ENCODE assay signal across 26 cellular contexts in the genomic region with DNA sequence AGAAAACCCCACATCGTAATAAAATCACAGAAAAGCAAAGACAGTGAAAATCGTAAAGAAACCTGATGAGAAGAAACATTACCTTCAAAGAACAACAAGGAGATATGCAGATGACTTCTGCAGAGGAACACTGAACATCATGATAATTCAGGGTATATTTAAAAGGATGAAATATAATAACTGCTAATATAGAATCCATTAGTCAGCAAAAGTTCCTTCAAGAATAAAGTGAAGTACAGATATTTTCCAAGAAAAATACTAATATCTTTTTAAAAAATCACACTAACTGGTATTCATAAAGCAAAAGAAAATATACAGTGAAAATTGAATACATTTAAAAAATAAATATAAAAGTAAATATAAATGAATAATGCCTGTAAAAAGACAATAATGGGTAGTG.
"Had no signal": no experiment of that assay in that cellular context is flagged by ENCODE, and none has a peak within 500 bp of the region (broad histone marks: within the 10 kb centered on the region; RNA-seq: fewer than 3 reads in every experiment).

No MANE protein-coding gene starts in this region.

- FAIRE-seq: islet of Langerhans had no signal

- H3K4me3 ChIP-seq: left ventricle myocardium inferior, lung, neural progenitor cell, right atrium auricular region, skin epidermis, stomach, testis, thyroid gland, transverse colon, upper lobe of left lung, vagina had no signal

- H3K27ac ChIP-seq: left ventricle myocardium inferior, neural progenitor cell, neutrophil, right atrium auricular region, skin epidermis, stomach, testis, thyroid gland, transverse colon, upper lobe of left lung, vagina had no signal

- H3K4me2 ChIP-seq: neural progenitor cell had no signal

- H3K9me3 ChIP-seq: neutrophil, right atrium auricular region, stomach, testis, thyroid gland, transverse colon, upper lobe of left lung, vagina had no signal

- H3K36me3 ChIP-seq: left ventricle myocardium inferior, neural progenitor cell, neutrophil, right atrium auricular region, stomach, thyroid gland, transverse colon, upper lobe of left lung, vagina had no signal

- H3K27me3 ChIP-seq: neural progenitor cell, neutrophil, right atrium auricular region, stomach, testis, thyroid gland, transverse colon, upper lobe of left lung, vagina had no signal

- H3K4me1 ChIP-seq: left ventricle myocardium inferior, neural progenitor cell, right atrium auricular region, stomach, testis, thyroid gland, transverse colon, upper lobe of left lung, vagina had no signal

- H2AFZ ChIP-seq: neural progenitor cell had no signal

- DNase-seq: immature natural killer cell; left ventricle myocardium inferior; mesendoderm; naive B cell; natural killer cell; nephron progenitor cell; occipital lobe; stimulated activated CD4-positive, alpha-beta T cell treated with anti-CD3 and anti-CD28 coated beads, Interleukin-12 subunit alpha, Interleukin-12 subunit beta, amount 100 ng/mL, for 4 hours; stimulated activated CD4-positive, alpha-beta T cell treated with anti-CD3 and anti-CD28 coated beads, Interleukin-15, amount 100 ng/mL, for 24 hours; stimulated activated CD4-positive, alpha-beta T cell treated with anti-CD3 and anti-CD28 coated beads, Interleukin-2, amount 100 ng/mL, for 24 hours; stimulated activated CD4-positive, alpha-beta T cell treated with anti-CD3 and anti-CD28 coated beads, Interleukin-4, amount 100 ng/mL, for 1 hour; stimulated activated naive B cell treated with anti-CD40 and anti-IgM and Interleukin-4, amounts not matched to agents 10 μg/mL and 1 μg/mL and 100 μg/mL, for 72 hours; stimulated activated naive CD8-positive, alpha-beta T cell treated with anti-CD3 and anti-CD28 coated beads, Interleukin-15, Interleukin-2, amounts not matched to agents 100 U/mL and 50 U/mL, for 24 hours; stomach; testis; thyroid gland; transverse colon; upper lobe of left lung had no signal

- H3K9ac ChIP-seq: neural progenitor cell had no signal

- ATAC-seq: natural killer cell; sciatic nerve; stimulated activated naive B cell treated with anti-CD40 and anti-IgM and Interleukin-4, amounts not matched to agents 10 μg/mL and 1 μg/mL and 100 μg/mL, for 72 hours; stimulated activated naive CD8-positive, alpha-beta T cell treated with anti-CD3 and anti-CD28 coated beads, Interleukin-15, Interleukin-2, amounts not matched to agents 100 U/mL and 50 U/mL, for 24 hours had no signal
